ENCODE assay signal across 19 cellular contexts in genomic region chr11:10761085-10761698, GRCh38. TPM values are rescaled to one million over a fixed set of nuclear protein-coding genes. Genes with fewer than 3 reads are reported as not detected.
DNase-seq lines count a peak whose midpoint lies in the region; ATAC-seq, FAIRE-seq and TF ChIP-seq lines count a peak whose summit lies in the region.
"Had no signal": no experiment of that assay in that cellular context is flagged by ENCODE, and none has a peak within 500 bp of the region (broad histone marks: within the 10 kb centered on the region; RNA-seq: fewer than 3 reads in every experiment).

No MANE protein-coding gene starts in this region.

- H3K4me1 ChIP-seq in HepG2 (ENCODE audit: insufficient read depth, low read length) = peaks cover 13% of the 10 kb centered on the region
- H3K4me1 ChIP-seq in right lobe of liver = peaks cover 0 to 3% (median 0%) of the 10 kb centered on the region in 4 donors
- H3K4me1 ChIP-seq: A549, Caco-2 had no signal

- FAIRE-seq in GM12891 (lab: Jason Lieb, UNC) (peak; percentile 41), HepG2 (lab: Jason Lieb, UNC) (no peak)
- FAIRE-seq: A549, D721Med had no signal

- H3K4me2 ChIP-seq in HepG2 (ENCODE audit: low read depth, low read length) = no peak overlapping the region
- H3K4me2 ChIP-seq: A549; BLaER1 treated with 17β-estradiol and CSF1 and Interleukin-3, amounts not matched to agents 10 nM and 100 nM had no signal

- H3K4me3 ChIP-seq in fibroblast of mammary gland (ENCODE audit: control insufficient read depth, low read depth, low read length) (no peak overlapping the region), HepG2 (replicated peaks in 1 of 3; ENCODE audit: insufficient read depth in 1 of 3, low read depth in 2 of 3, low read length in 3 of 3) (no peak overlapping the region), right lobe of liver (no peak overlapping the region), dorsolateral prefrontal cortex (no peak overlapping the region)
- H3K4me3 ChIP-seq: A549; BLaER1 treated with 17β-estradiol and CSF1 and Interleukin-3, amounts not matched to agents 10 nM and 100 nM had no signal

- TF ChIP-seq POLR2A in GM12891 (IDR thresholded peaks at IDR 0.05; ENCODE audit: low read depth, low read length) (no peak), HepG2 (IDR thresholded peaks at IDR 0.05; ENCODE audit: insufficient read depth in 1 of 2, low read depth in 2 of 2, low read length in 2 of 2) (no peak), right lobe of liver (IDR thresholded peaks at IDR 0.05) (no peak)

- CTCF ChIA-PET in HepG2 (lab: Yijun Ruan, JAX; ENCODE audit: low intra/inter-chr PET ratio, low total read pairs) = no interaction called here

- TF ChIP-seq RAD21 in HepG2 (CRISPR knock-in tag; IDR thresholded peaks at IDR 0.05) = no peak

- POLR2A ChIA-PET in HepG2 (lab: Yijun Ruan, JAX) = interaction anchor here (1.6 to 1.7 kb wide), 2 partner anchors 10 to 48 kb away, joined by 5 to 14 read pairs; partner anchors contain the start of genes CTR9 and EIF4G2

- intact Hi-C loops in HepG2 (cut with micrococcal nuclease; ENCODE audit: unreplicated experiment) (no loop called here), right lobe of liver (cut with DNase I) (no loop called here), dorsolateral prefrontal cortex (cut with DNase I) (no loop called here)

- no peak overlapping the region for H2AFZ ChIP-seq in HepG2 (ENCODE audit: low read length)

- H3K27ac ChIP-seq in HepG2 (ENCODE audit: extremely low read length, insufficient read depth, low read length) = peak overlapping the region; percentile 16
- no peak overlapping the region for H3K27ac ChIP-seq in right lobe of liver
- no peak overlapping the region for H3K27ac ChIP-seq in dorsolateral prefrontal cortex
- H3K27ac ChIP-seq: 22Rv1; A549; BLaER1 treated with 17β-estradiol and CSF1 and Interleukin-3, amounts not matched to agents 10 nM and 100 nM; C4-2B had no signal

- no peak overlapping the region for H3K9ac ChIP-seq in HepG2 (ENCODE audit: insufficient read depth, low read depth, low read length)
- H3K9ac ChIP-seq: BLaER1 treated with 17β-estradiol and CSF1 and Interleukin-3, amounts not matched to agents 10 nM and 100 nM had no signal

- no peaks in the 10 kb centered on the region for H4K20me1 ChIP-seq in HepG2 (ENCODE audit: insufficient read depth, low read length)

- TF ChIP-seq CTCF in fibroblast of mammary gland (conservative IDR thresholded peaks at IDR 0.05; ENCODE audit: control insufficient read depth, insufficient read depth, low read depth, low read length) = no peak
- no peak for TF ChIP-seq CTCF in HepG2 (CRISPR knock-in tag; IDR thresholded peaks at IDR 0.05)
- no peak for TF ChIP-seq CTCF in right lobe of liver (IDR thresholded peaks at IDR 0.05)
- no peak for TF ChIP-seq CTCF in dorsolateral prefrontal cortex (IDR thresholded peaks at IDR 0.05 in 54 of 56, conservative IDR thresholded peaks at IDR 0.05 in 2 of 56; ENCODE audit: low read depth in 1 of 56, partially characterized antibody in 56 of 56)

- ATAC-seq in HepG2 = peak; percentile 83
- ATAC-seq in right lobe of liver = peak in 3 of 4 donors; percentile 33 to 63 (median 35)
- no peak for ATAC-seq in GM18517 (IDR thresholded peaks at IDR 0.05; ENCODE audit: unreplicated experiment)
- ATAC-seq: A549; CD8-positive, alpha-beta T cell had no signal

- 60% methylated on average over 6 of the region's 6 CpGs for WGBS in HepG2 (ENCODE audit: low lambda C conversion rate)
- 71% methylated on average over 6 of the region's 6 CpGs for WGBS in right lobe of liver (ENCODE audit: insufficient coverage, low coverage, low lambda C conversion rate, missing lambda C conversion rate)

- H3K9me3 ChIP-seq in HepG2 (ENCODE audit: low read length) = no peaks in the 10 kb centered on the region
- H3K9me3 ChIP-seq in right lobe of liver = no peaks in the 10 kb centered on the region
- H3K9me3 ChIP-seq: A549; BLaER1 treated with 17β-estradiol and CSF1 and Interleukin-3, amounts not matched to agents 10 nM and 100 nM; Caco-2 had no signal

- H3K36me3 ChIP-seq in HepG2 (replicated peaks in 1 of 2; ENCODE audit: control insufficient read depth in 1 of 2, insufficient read depth in 2 of 2, low read length in 2 of 2) = peaks cover 20 to 50% of the 10 kb centered on the region in 2 experiments
- H3K36me3 ChIP-seq in right lobe of liver = peaks cover 13 to 81% (median 40%) of the 10 kb centered on the region in 4 donors

- no peaks in the 10 kb centered on the region for H3K79me2 ChIP-seq in HepG2 (ENCODE audit: insufficient read depth, low read length)

- DNase-seq in GM12891 (ENCODE audit: insufficient read length, low spot score) (no peak), fibroblast of mammary gland (ENCODE audit: low read depth) (peak; percentile 32), HepG2 (ENCODE audit: low spot score) (peak; percentile 34), right lobe of liver (no peak), GOT3 (lab: John Stamatoyannopoulos, UW) (no peak), dorsolateral prefrontal cortex (no peak)
- DNase-seq: AML-193; Caco-2; Calu3; CD4-positive, alpha-beta T cell; CD8-positive, alpha-beta T cell; DMS79 treated with DMSO at 0.1 percent for 48 hours; GF-D8 had no signal

- no TSS peak for BruUV-seq in HepG2 (replicated peaks; lab: Mats Ljungman, UMichigan)

- H3K27me3 ChIP-seq in HepG2 (ENCODE audit: control insufficient read depth in 1 of 2, insufficient read depth in 2 of 2, low read length in 2 of 2) (no peaks in the 10 kb centered on the region), right lobe of liver (no peaks in the 10 kb centered on the region), dorsolateral prefrontal cortex (no peaks in the 10 kb centered on the region)
- H3K27me3 ChIP-seq: BLaER1 treated with 17β-estradiol and CSF1 and Interleukin-3, amounts not matched to agents 10 nM and 100 nM had no signal

- TF ChIP-seq EP300 in HepG2 (IDR thresholded peaks at IDR 0.05; ENCODE audit: low read depth in 2 of 2, low read length in 2 of 2) (peak in 1 of 2 experiments; percentile 52; a peak in 1 of 4 replicates), HepG2 (CRISPR knock-in tag; IDR thresholded peaks at IDR 0.05; ENCODE audit: borderline replicate concordance) (no peak)

- in situ Hi-C loops in HepG2 (cut with HindIII; ENCODE audit: extremely low pct_ligation_motif_present, low pct_unique_long_range_greater_than_20kb) = no loop called here

RNA-seq across cellular contexts. Expression of gene CTR9, which starts 10.1 kb away (rescaled TPM):
- polyA plus RNA-seq in GM12891 (2012; ENCODE audit: low read depth, missing spikeins) = 23.8 TPM
- 22.1 and 35.9 TPM in 2 replicates for total RNA-seq in HepG2 (2016; rRNA removed; fragmentation: Illumina TruSeq; extraction: Trizol)
- total RNA-seq in HepG2 (2016; cell fraction: cytosol; rRNA removed; fragmentation: Illumina TruSeq; extraction: Trizol; ENCODE audit: low read depth) = 2.4 and 2.7 TPM in 2 replicates
- total RNA-seq in HepG2 (2016; cell fraction: insoluble cytoplasmic fraction; rRNA removed; fragmentation: Illumina TruSeq; extraction: Trizol) = 20.3 and 33.1 TPM in 2 replicates
- 7.5 and 8.7 TPM in 2 replicates for total RNA-seq in HepG2 (2016; cell fraction: membrane; rRNA removed; fragmentation: Illumina TruSeq; extraction: Trizol)
- total RNA-seq in HepG2 (2016; cell fraction: nucleus; rRNA removed; fragmentation: Illumina TruSeq; extraction: Trizol) = 14.9 and 16.5 TPM in 2 replicates
- 6.1 and 6.6 TPM in 2 replicates for polyA plus RNA-seq in HepG2 (2011; rRNA removed)
- polyA plus RNA-seq in HepG2 (2011; cell fraction: cytosol; rRNA removed) = 3.1 and 4.9 TPM in 2 replicates
- polyA plus RNA-seq in HepG2 (2011; cell fraction: nucleus; rRNA removed) = 2.9 and 4.3 TPM in 2 replicates
- polyA plus RNA-seq in HepG2 (2012) = 9.8 and 14.0 TPM in 2 replicates
- 0.71 and 0.75 TPM in 2 replicates for polyA plus RNA-seq in HepG2 (2016; cell fraction: cytosol; fragmentation: Illumina TruSeq; extraction: Trizol; ENCODE audit: low read depth)
- polyA plus RNA-seq in HepG2 (2016; cell fraction: insoluble cytoplasmic fraction; fragmentation: Illumina TruSeq; extraction: Trizol; ENCODE audit: low read depth) = 31.0 and 31.2 TPM in 2 replicates
- 1.8 and 2.6 TPM in 2 replicates for polyA plus RNA-seq in HepG2 (2016; cell fraction: membrane; fragmentation: Illumina TruSeq; extraction: Trizol; ENCODE audit: low read depth)
- 15.6 and 16.5 TPM in 2 replicates for polyA plus RNA-seq in HepG2 (2016; cell fraction: nucleus; fragmentation: Illumina TruSeq; extraction: Trizol; ENCODE audit: insufficient read depth, low read depth)
- polyA minus RNA-seq in HepG2 (2011; rRNA and poly(A)+ RNA removed; ENCODE audit: low replicate concordance) = 3.0 and 9.8 TPM in 2 replicates
- 8.4 and 12.7 TPM in 2 replicates for polyA minus RNA-seq in HepG2 (2011; cell fraction: cytosol; rRNA and poly(A)+ RNA removed)
- 14.3 and 19.4 TPM in 2 replicates for polyA minus RNA-seq in HepG2 (2011; cell fraction: nucleus; rRNA and poly(A)+ RNA removed)
- 10 to 100 TPM; 15.9 to 38.9 (median 20.0) TPM for total RNA-seq in right lobe of liver
- 10 to 100 TPM; 20.3 to 43.5 (median 27.9) TPM for total RNA-seq in dorsolateral prefrontal cortex

RNA-seq across cellular contexts. Expression of gene EIF4G2, which starts 47.5 kb away (rescaled TPM):
- polyA plus RNA-seq in GM12891 (2012; ENCODE audit: low read depth, missing spikeins) = 304 TPM
- total RNA-seq in HepG2 (2016; rRNA removed; fragmentation: Illumina TruSeq; extraction: Trizol) (546 and 803 TPM in 2 replicates), right lobe of liver (100 to 1,000 TPM; 229 to 373 (median 302) TPM), dorsolateral prefrontal cortex (100 to 1,000 TPM; 452 to 826 (median 596) TPM)
- 73.8 and 95.4 TPM in 2 replicates for total RNA-seq in HepG2 (2016; cell fraction: cytosol; rRNA removed; fragmentation: Illumina TruSeq; extraction: Trizol; ENCODE audit: low read depth)
- total RNA-seq in HepG2 (2016; cell fraction: insoluble cytoplasmic fraction; rRNA removed; fragmentation: Illumina TruSeq; extraction: Trizol) = 522 and 797 TPM in 2 replicates
- total RNA-seq in HepG2 (2016; cell fraction: membrane; rRNA removed; fragmentation: Illumina TruSeq; extraction: Trizol) = 313 and 368 TPM in 2 replicates
- total RNA-seq in HepG2 (2016; cell fraction: nucleus; rRNA removed; fragmentation: Illumina TruSeq; extraction: Trizol) = 384 and 431 TPM in 2 replicates
- 290 and 362 TPM in 2 replicates for polyA plus RNA-seq in HepG2 (2011; rRNA removed)
- 158 and 238 TPM in 2 replicates for polyA plus RNA-seq in HepG2 (2011; cell fraction: cytosol; rRNA removed)
- 257 and 286 TPM in 2 replicates for polyA plus RNA-seq in HepG2 (2011; cell fraction: nucleus; rRNA removed)
- polyA plus RNA-seq in HepG2 (2012) = 312 and 316 TPM in 2 replicates
- polyA plus RNA-seq in HepG2 (2016; cell fraction: cytosol; fragmentation: Illumina TruSeq; extraction: Trizol; ENCODE audit: low read depth) = 33.7 and 42.4 TPM in 2 replicates
- 793 and 841 TPM in 2 replicates for polyA plus RNA-seq in HepG2 (2016; cell fraction: insoluble cytoplasmic fraction; fragmentation: Illumina TruSeq; extraction: Trizol; ENCODE audit: low read depth)
- 156 and 196 TPM in 2 replicates for polyA plus RNA-seq in HepG2 (2016; cell fraction: membrane; fragmentation: Illumina TruSeq; extraction: Trizol; ENCODE audit: low read depth)
- polyA plus RNA-seq in HepG2 (2016; cell fraction: nucleus; fragmentation: Illumina TruSeq; extraction: Trizol; ENCODE audit: insufficient read depth, low read depth) = 494 and 516 TPM in 2 replicates
- 292 and 575 TPM in 2 replicates for polyA minus RNA-seq in HepG2 (2011; rRNA and poly(A)+ RNA removed; ENCODE audit: low replicate concordance)
- 452 and 495 TPM in 2 replicates for polyA minus RNA-seq in HepG2 (2011; cell fraction: cytosol; rRNA and poly(A)+ RNA removed)
- polyA minus RNA-seq in HepG2 (2011; cell fraction: nucleus; rRNA and poly(A)+ RNA removed) = 406 and 495 TPM in 2 replicates

Comparison
In these comparisons a context has a peak if more than half of its experiments do, and no peak if none do; other contexts are left out.
1. DNase-seq: peak in fibroblast of mammary gland (single experiment) and HepG2 (single experiment); none in GM12891 (single experiment), right lobe of liver (0 of 3), GOT3 (single experiment) and dorsolateral prefrontal cortex (0 of 10).